17 cellular contexts compared by ENCODE assay signal in the genomic region with DNA sequence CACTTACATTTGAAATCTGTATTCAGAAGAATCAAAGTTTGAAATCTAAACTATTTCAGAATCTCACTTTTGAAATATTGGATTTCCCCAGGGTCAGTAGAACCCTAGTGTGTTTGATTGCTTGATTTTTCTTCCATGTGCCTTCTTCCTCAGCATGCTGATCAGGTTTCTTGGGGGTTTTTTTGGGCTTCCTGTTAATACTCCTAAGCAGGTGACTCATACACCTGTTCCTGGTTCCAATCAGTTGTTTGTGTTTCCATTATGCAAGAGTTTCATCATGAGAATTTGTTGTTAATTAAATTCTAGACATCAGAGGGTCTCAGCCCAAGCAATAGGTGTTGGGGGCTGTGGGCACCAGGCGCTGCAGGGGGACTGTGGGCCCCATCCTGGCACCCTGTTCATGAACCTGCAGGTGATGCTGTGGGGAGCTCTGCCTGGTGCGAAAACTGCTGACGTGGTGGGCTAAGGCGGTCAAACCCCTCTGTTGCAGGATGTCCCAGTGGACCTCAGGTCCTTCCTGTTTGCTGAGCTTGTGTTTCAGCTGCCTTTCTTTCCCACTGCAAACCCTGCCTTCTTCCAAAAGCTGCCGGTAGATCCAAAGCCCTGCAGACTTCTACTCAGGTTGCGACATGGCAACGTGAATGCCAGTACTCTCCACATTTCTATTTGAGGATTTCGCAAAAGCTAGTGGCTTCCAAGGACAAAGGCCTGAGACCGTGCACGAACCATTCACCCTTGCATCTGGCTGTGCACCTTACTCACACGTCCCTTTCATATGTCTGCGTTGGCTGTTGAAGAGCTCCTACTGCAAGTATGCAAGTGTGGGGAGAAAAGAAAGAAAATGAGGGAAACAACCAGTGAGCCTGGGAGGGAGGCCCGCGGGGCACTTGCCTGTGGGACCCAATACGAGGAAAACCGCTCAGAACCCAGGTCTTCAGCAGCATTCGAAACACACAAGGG. TPM values are rescaled to one million over a fixed set of nuclear protein-coding genes. Genes with fewer than 3 reads are reported as not detected.
DNase-seq lines count a peak whose midpoint lies in the region; ATAC-seq and TF ChIP-seq lines count a peak whose summit lies in the region.
"Had no signal": no experiment of that assay in that cellular context is flagged by ENCODE, and none has a peak within 500 bp of the region (broad histone marks: within the 10 kb centered on the region; RNA-seq: fewer than 3 reads in every experiment).

No MANE protein-coding gene starts in this region.

- POLR2A ChIA-PET in OCI-LY7 (lab: Charles Lee) = interaction anchor here (0.8 kb wide), 1 partner anchor 14 kb away, joined by 4 read pairs; no protein-coding TSS in a partner anchor

- no peaks in the 10 kb centered on the region for H3K79me2 ChIP-seq in OCI-LY7 (ENCODE audit: insufficient read depth, low read depth, low read length)

- H3K27ac Mint-ChIP-seq in T-helper 2 cell treated with Interferon-gamma antibody and Interleukin-4, amounts not matched to agents 5 μg/mL and 100 μg/mL, for 36 hours = peak overlapping the region; percentile 45
- peak overlapping the region; percentile 86 for H3K27ac Mint-ChIP-seq in stimulated activated naive CD8-positive, alpha-beta T cell treated with anti-CD3 and anti-CD28 coated beads, Interleukin-15, Interleukin-2, amounts not matched to agents 100 ng/mL and 50 ng/mL, for 24 hours

- no peaks in the 10 kb centered on the region for H3K27me3 ChIP-seq in colonic mucosa
- H3K27me3 ChIP-seq: dorsolateral prefrontal cortex, heart right ventricle had no signal

- no peaks in the 10 kb centered on the region for H4K20me1 ChIP-seq in OCI-LY7 (ENCODE audit: insufficient read depth, low read length)

- H3K27ac ChIP-seq in OCI-LY7 (ENCODE audit: low read depth, low read length, poor library complexity, severe bottlenecking) = no peak overlapping the region
- H3K27ac ChIP-seq in epithelial cell of prostate = peak overlapping the region; percentile 86
- no peak overlapping the region for H3K27ac ChIP-seq in colonic mucosa
- H3K27ac ChIP-seq: dorsolateral prefrontal cortex, heart right ventricle had no signal

- H3K36me3 Mint-ChIP-seq in T-helper 2 cell treated with Interferon-gamma antibody and Interleukin-4, amounts not matched to agents 5 μg/mL and 100 μg/mL, for 36 hours (ENCODE audit: low read depth) = no peaks in the 10 kb centered on the region
- no peaks in the 10 kb centered on the region for H3K36me3 Mint-ChIP-seq in stimulated activated naive CD8-positive, alpha-beta T cell treated with anti-CD3 and anti-CD28 coated beads, Interleukin-15, Interleukin-2, amounts not matched to agents 100 ng/mL and 50 ng/mL, for 24 hours (ENCODE audit: low read depth)

- ATAC-seq in HG02763 (IDR thresholded peaks at IDR 0.05; ENCODE audit: unreplicated experiment) = no peak
- ATAC-seq: heart right ventricle had no signal

- H3K4me3 Mint-ChIP-seq in T-helper 2 cell treated with Interferon-gamma antibody and Interleukin-4, amounts not matched to agents 5 μg/mL and 100 μg/mL, for 36 hours = no peak overlapping the region
- peak overlapping the region; percentile 4 for H3K4me3 Mint-ChIP-seq in stimulated activated naive CD8-positive, alpha-beta T cell treated with anti-CD3 and anti-CD28 coated beads, Interleukin-15, Interleukin-2, amounts not matched to agents 100 ng/mL and 50 ng/mL, for 24 hours

- no TSS peak for BruUV-seq in OCI-LY7 (replicated peaks; lab: Mats Ljungman, UMichigan)

- H3K4me3 ChIP-seq in OCI-LY7 (ENCODE audit: low read depth, low read length, poor library complexity, severe bottlenecking) = no peak overlapping the region
- H3K4me3 ChIP-seq in colonic mucosa = no peak overlapping the region
- H3K4me3 ChIP-seq: dorsolateral prefrontal cortex, heart right ventricle had no signal

- peak overlapping the region; percentile 27; the same call in 1 of the 2 replicates for H3K4me2 ChIP-seq in OCI-LY7 (ENCODE audit: low read length)

- intact Hi-C loops in OCI-LY7 (cut with micrococcal nuclease; ENCODE audit: unreplicated experiment) = no loop called here
- intact Hi-C loops in colonic mucosa (cut with DNase I) = no loop called here

- H3K9me3 ChIP-seq in OCI-LY7 (ENCODE audit: low read length) (no peaks in the 10 kb centered on the region), colonic mucosa (no peaks in the 10 kb centered on the region)
- H3K9me3 ChIP-seq: heart right ventricle had no signal

- H3K9me3 Mint-ChIP-seq in T-helper 2 cell treated with Interferon-gamma antibody and Interleukin-4, amounts not matched to agents 5 μg/mL and 100 μg/mL, for 36 hours = no peaks in the 10 kb centered on the region
- no peaks in the 10 kb centered on the region for H3K9me3 Mint-ChIP-seq in stimulated activated naive CD8-positive, alpha-beta T cell treated with anti-CD3 and anti-CD28 coated beads, Interleukin-15, Interleukin-2, amounts not matched to agents 100 ng/mL and 50 ng/mL, for 24 hours

- H3K9me2 ChIP-seq in OCI-LY7 (ENCODE audit: insufficient read depth, low read length) = no peaks in the 10 kb centered on the region

- H2AFZ ChIP-seq in OCI-LY7 (ENCODE audit: low read length) = no peak overlapping the region

- DNase-seq in T-helper 2 cell treated with Interferon-gamma antibody and Interleukin-4, amounts not matched to agents 5 μg/mL and 100 μg/mL, for 36 hours (ENCODE audit: low spot score) = no peak
- no peak for DNase-seq in T-helper 2 cell
- no peak for DNase-seq in OCI-LY7 (ENCODE audit: low spot score)
- DNase-seq in epithelial cell of prostate (ENCODE audit: low read depth, low spot score) = peak; percentile 78
- DNase-seq in NCI-H446 (lab: John Stamatoyannopoulos, UW) = no peak
- no peak for DNase-seq in colonic mucosa
- DNase-seq: activated CD4-positive, alpha-beta T cell treated with anti-CD3 and anti-CD28 coated beads for 1 hour; amniotic stem cell; DND-41; dorsolateral prefrontal cortex; heart right ventricle; KBM-7; mesenchymal stem cell; NCI-H446 treated with DMSO at 0.1 percent for 48 hours; stimulated activated CD4-positive, alpha-beta T cell treated with anti-CD3 and anti-CD28 coated beads, Interleukin-4, amount 100 ng/mL, for 1 hour had no signal

- TF ChIP-seq CTCF in OCI-LY7 (conservative IDR thresholded peaks at IDR 0.05; ENCODE audit: low read length) (no peak), colonic mucosa (IDR thresholded peaks at IDR 0.05) (no peak)

- CTCF ChIA-PET in OCI-LY7 (lab: Charles Lee; ENCODE audit: unreplicated experiment) = no interaction called here

- H3K4me1 Mint-ChIP-seq in T-helper 2 cell treated with Interferon-gamma antibody and Interleukin-4, amounts not matched to agents 5 μg/mL and 100 μg/mL, for 36 hours (ENCODE audit: low read depth) = peaks cover 34% of the 10 kb centered on the region
- peaks cover 38% of the 10 kb centered on the region for H3K4me1 Mint-ChIP-seq in stimulated activated naive CD8-positive, alpha-beta T cell treated with anti-CD3 and anti-CD28 coated beads, Interleukin-15, Interleukin-2, amounts not matched to agents 100 ng/mL and 50 ng/mL, for 24 hours (ENCODE audit: low read depth)

- no peak overlapping the region for H3K9ac ChIP-seq in colonic mucosa (ENCODE audit: low read depth in 2 of 2, low read length in 2 of 2)

- H3K4me1 ChIP-seq in OCI-LY7 (ENCODE audit: insufficient read depth, low read length, poor library complexity, severe bottlenecking) = peaks cover 28% of the 10 kb centered on the region
- peaks cover 3% of the 10 kb centered on the region for H3K4me1 ChIP-seq in colonic mucosa

- H3K36me3 ChIP-seq in OCI-LY7 (ENCODE audit: insufficient read depth, low read length) (no peaks in the 10 kb centered on the region), colonic mucosa (no peaks in the 10 kb centered on the region)
- H3K36me3 ChIP-seq: heart right ventricle had no signal

- H3K27me3 Mint-ChIP-seq in T-helper 2 cell treated with Interferon-gamma antibody and Interleukin-4, amounts not matched to agents 5 μg/mL and 100 μg/mL, for 36 hours (ENCODE audit: low read depth) = no peaks in the 10 kb centered on the region
- no peaks in the 10 kb centered on the region for H3K27me3 Mint-ChIP-seq in stimulated activated naive CD8-positive, alpha-beta T cell treated with anti-CD3 and anti-CD28 coated beads, Interleukin-15, Interleukin-2, amounts not matched to agents 100 ng/mL and 50 ng/mL, for 24 hours

RNA-seq across cellular contexts. Expression of gene RRP1, which starts 6.4 kb away (rescaled TPM):
- 45.2 and 50.3 TPM in 2 replicates for total RNA-seq in OCI-LY7 (2014; rRNA removed; shearing (Covaris generic))
- 46.1 and 55.0 TPM in 2 replicates for total RNA-seq in OCI-LY7 (2022)
- total RNA-seq in colonic mucosa = 10 to 100 TPM; 14.5 to 25.7 TPM

RNA-seq across cellular contexts. Expression of gene CSTB, which starts 6.9 kb away (rescaled TPM):
- 12.5 and 15.6 TPM in 2 replicates for total RNA-seq in OCI-LY7 (2014; rRNA removed; shearing (Covaris generic))
- total RNA-seq in OCI-LY7 (2022) = 26.7 and 33.3 TPM in 2 replicates
- 10 to 100 TPM; 67.5 to 86.6 TPM for total RNA-seq in colonic mucosa
